Comparison of ENCODE assay signal across 8 cellular contexts in the genomic region with DNA sequence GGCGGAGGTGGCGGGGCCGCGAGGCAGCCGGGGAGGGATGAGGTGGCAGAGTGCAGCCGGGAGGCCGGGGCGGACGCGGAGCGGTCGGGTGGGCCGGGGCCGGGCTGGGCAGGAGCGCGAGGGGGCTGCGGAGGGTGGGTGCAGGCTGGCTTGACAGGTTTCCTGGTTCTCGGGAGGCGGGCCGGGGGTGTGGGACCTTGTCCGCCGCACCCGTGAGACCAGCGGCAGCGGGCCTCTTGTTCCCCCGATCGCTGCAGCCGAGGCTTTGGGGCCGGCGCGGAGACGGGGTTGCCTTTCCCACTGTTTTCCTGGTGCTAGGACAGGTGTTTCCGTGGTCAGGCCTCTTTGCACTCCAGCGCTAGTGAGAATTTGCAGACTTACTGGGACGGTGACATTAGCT. TPM values are rescaled to one million over a fixed set of nuclear protein-coding genes. Genes with fewer than 3 reads are reported as not detected.
A peak's percentile ranks its signal among the peaks of the same experiment; 100 is the strongest.
DNase-seq lines count a peak whose midpoint lies in the region; ATAC-seq and TF ChIP-seq lines count a peak whose summit lies in the region.
"Not testable (repeated sequence)": the region's sequence is repeated elsewhere in the genome, so short reads cannot be mapped to it uniquely, and the experiment has no call there.

No MANE protein-coding gene starts in this region.

- H4K8ac ChIP-seq in H9 (replicated peaks; ENCODE audit: insufficient read length, low read depth, low read length) = not testable (repeated sequence)

- H3K18ac ChIP-seq in H9 (ENCODE audit: insufficient read length, low read depth, low read length) = not testable (repeated sequence)

- not testable (repeated sequence) for H3K9me3 Mint-ChIP-seq in H9; activated naive CD8-positive, alpha-beta T cell treated with anti-CD3 and anti-CD28 coated beads, Interleukin-2, amount 10 ng/mL, durations not matched to agents 7 days and 5 days; natural killer cell; stimulated activated naive CD8-positive, alpha-beta T cell treated with anti-CD3 and anti-CD28 coated beads, Interleukin-15, Interleukin-2, amounts not matched to agents 100 ng/mL and 50 ng/mL, for 24 hours

- not testable (repeated sequence) for H4K20me1 ChIP-seq in DOHH2 (ENCODE audit: control insufficient read depth, insufficient read depth, low read depth, low read length); H9 (ENCODE audit: control insufficient read depth, insufficient read depth, insufficient read length)

- H2BK20ac ChIP-seq in H9 (ENCODE audit: low read depth, low read length, poor library complexity, severe bottlenecking) = not testable (repeated sequence)

- not testable (repeated sequence) for TF ChIP-seq POLR2A in gastroesophageal sphincter (IDR thresholded peaks at IDR 0.05)

- H3K9me3 ChIP-seq in DOHH2 (ENCODE audit: control insufficient read depth, insufficient read depth, low read length); H9 (ENCODE audit: control insufficient read depth, low read depth, low read length); KOPT-K1 (ENCODE audit: insufficient read depth, low read length, poor library complexity, severe bottlenecking); SK-N-MC (ENCODE audit: low read depth, low read length); gastroesophageal sphincter: not testable (repeated sequence)

- not testable (repeated sequence) for H2BK5ac ChIP-seq in H9 (ENCODE audit: insufficient read length, low read length)

- H2AK5ac ChIP-seq in H9 (ENCODE audit: insufficient read length, low read length) = not testable (repeated sequence)

- H2BK120ac ChIP-seq in H9 (ENCODE audit: low read depth, low read length, poor library complexity, severe bottlenecking) = not testable (repeated sequence)

- not testable (repeated sequence) for H2BK15ac ChIP-seq in H9 (ENCODE audit: low read depth, low read length)

- POLR2A ChIA-PET in activated naive CD8-positive, alpha-beta T cell treated with anti-CD3 and anti-CD28 coated beads, Interleukin-2, amount 10 ng/mL, durations not matched to agents 7 days and 5 days (lab: Charles Lee) = interaction anchor here (0.9 to 3.3 kb wide), 4 partner anchors 10 to 724 kb away, joined by 3 to 28 read pairs (median 6); a partner anchor contains a TSS

- H3K23me2 ChIP-seq in H9 (ENCODE audit: insufficient read length, low read depth, low read length, poor library complexity, severe bottlenecking) = not testable (repeated sequence)

- not testable (repeated sequence) for H3K4ac ChIP-seq in H9 (ENCODE audit: low read depth, low read length)

- H3K56ac ChIP-seq in H9 (ENCODE audit: insufficient read length, low read depth, low read length) = not testable (repeated sequence)

- H3K27ac ChIP-seq in DOHH2 (ENCODE audit: low read depth, low read length) (peak overlapping the region; percentile 20; the same call in 1 of the 2 replicates), KOPT-K1 (ENCODE audit: low read depth, low read length, poor library complexity, severe bottlenecking) (peak overlapping the region; percentile 76), gastroesophageal sphincter (peak overlapping the region; percentile 84 to 96 (median 90))
- H3K27ac ChIP-seq in H9 (ENCODE audit: insufficient read length, low read depth, low read length); SK-N-MC: not testable (repeated sequence)

- not testable (repeated sequence) for H2AFZ ChIP-seq in H9 (ENCODE audit: low read length)

- not testable (repeated sequence) for TF ChIP-seq EP300 in gastroesophageal sphincter (IDR thresholded peaks at IDR 0.05)

- H3K9ac ChIP-seq in H9 (ENCODE audit: extremely low read depth, insufficient read length, low read length) (peak overlapping the region; percentile 79), SK-N-MC (ENCODE audit: insufficient read length) (peak overlapping the region; percentile 69)

- H3K4me3 ChIP-seq in DOHH2 (ENCODE audit: low read length) (peak overlapping the region; percentile 87), SK-N-MC (peak overlapping the region; percentile 83), gastroesophageal sphincter (peak overlapping the region; percentile 83 to 88)

- not testable (repeated sequence) for H3F3A ChIP-seq in DOHH2 (ENCODE audit: control insufficient read depth, insufficient read depth)

- H3K4me3 Mint-ChIP-seq in H9 (peak overlapping the region; percentile 85 to 91), natural killer cell (peak overlapping the region; percentile 85)
- peak overlapping the region; percentile 85 for H3K4me3 Mint-ChIP-seq in activated naive CD8-positive, alpha-beta T cell treated with anti-CD3 and anti-CD28 coated beads, Interleukin-2, amount 10 ng/mL, durations not matched to agents 7 days and 5 days
- H3K4me3 Mint-ChIP-seq in stimulated activated naive CD8-positive, alpha-beta T cell treated with anti-CD3 and anti-CD28 coated beads, Interleukin-15, Interleukin-2, amounts not matched to agents 100 ng/mL and 50 ng/mL, for 24 hours = peak overlapping the region; percentile 89

- not testable (repeated sequence) for H3K36me3 ChIP-seq in DOHH2 (ENCODE audit: control insufficient read depth, low read length); KOPT-K1 (ENCODE audit: insufficient read depth, low read length); SK-N-MC (ENCODE audit: insufficient read depth, low read length); gastroesophageal sphincter

- H3K14ac ChIP-seq in H9 (ENCODE audit: insufficient read depth, low read length) = not testable (repeated sequence)

- H4K5ac ChIP-seq in H9 (ENCODE audit: insufficient read length, low read depth, low read length) = not testable (repeated sequence)

- not testable (repeated sequence) for H3K79me1 ChIP-seq in H9 (ENCODE audit: insufficient read depth, low read depth, low read length, poor library complexity, severe bottlenecking)

- H3T11ph ChIP-seq in H9 (ENCODE audit: low read length) = not testable (repeated sequence)

- TF ChIP-seq CTCF in DOHH2 (IDR thresholded peaks at IDR 0.05; ENCODE audit: low read depth, low read length, poor library complexity, severe bottlenecking); H9 (conservative IDR thresholded peaks at IDR 0.05); gastroesophageal sphincter (IDR thresholded peaks at IDR 0.05); natural killer cell (IDR thresholded peaks at IDR 0.05): not testable (repeated sequence)

- intact Hi-C loops in natural killer cell (cut with micrococcal nuclease) = loop anchor here (5.0 kb wide), 1 partner anchor 44 kb away; no protein-coding TSS in a partner anchor

- H4K91ac ChIP-seq in H9 (ENCODE audit: insufficient read length, low read depth, low read length) = not testable (repeated sequence)

- not testable (repeated sequence) for H2BK12ac ChIP-seq in H9 (ENCODE audit: insufficient read length, low read depth, low read length)

- H3K36me3 Mint-ChIP-seq in H9 (ENCODE audit: insufficient read depth in 1 of 3, low read depth in 3 of 3); activated naive CD8-positive, alpha-beta T cell treated with anti-CD3 and anti-CD28 coated beads, Interleukin-2, amount 10 ng/mL, durations not matched to agents 7 days and 5 days; natural killer cell; stimulated activated naive CD8-positive, alpha-beta T cell treated with anti-CD3 and anti-CD28 coated beads, Interleukin-15, Interleukin-2, amounts not matched to agents 100 ng/mL and 50 ng/mL, for 24 hours (ENCODE audit: low read depth): not testable (repeated sequence)

- no CpG with 5 or more reads among the region's 35 CpGs for WGBS in H9 (ENCODE audit: extremely low coverage, insufficient read length, low lambda C conversion rate)
- 0% methylated on average over 2 of the region's 35 CpGs; no CpG with 5 or more reads in 1 of the 2 donors for WGBS in gastroesophageal sphincter (ENCODE audit: low coverage in 1 of 2), 2 donors

- H3K4me2 ChIP-seq in DOHH2 (ENCODE audit: low read length) = peak overlapping the region; percentile 72
- peak overlapping the region; percentile 95 for H3K4me2 ChIP-seq in H9 (ENCODE audit: insufficient read depth, insufficient read length, low read length)

- H3K4me1 Mint-ChIP-seq in H9 (peaks cover 22 to 26% of the 10 kb centered on the region in 2 experiments), natural killer cell (peaks cover 6 to 11% of the 10 kb centered on the region in 2 donors)
- peaks cover 13% of the 10 kb centered on the region for H3K4me1 Mint-ChIP-seq in activated naive CD8-positive, alpha-beta T cell treated with anti-CD3 and anti-CD28 coated beads, Interleukin-2, amount 10 ng/mL, durations not matched to agents 7 days and 5 days
- H3K4me1 Mint-ChIP-seq in stimulated activated naive CD8-positive, alpha-beta T cell treated with anti-CD3 and anti-CD28 coated beads, Interleukin-15, Interleukin-2, amounts not matched to agents 100 ng/mL and 50 ng/mL, for 24 hours (ENCODE audit: low read depth) = peaks cover 21% of the 10 kb centered on the region

- H3K9me2 ChIP-seq in DOHH2 (replicated peaks; ENCODE audit: control insufficient read depth, low read length) = not testable (repeated sequence)

- H3K23ac ChIP-seq in H9 (ENCODE audit: insufficient read length, low read depth, low read length) = not testable (repeated sequence)

- H3K27me3 ChIP-seq in DOHH2 (ENCODE audit: control insufficient read depth, low read length); H9 (ENCODE audit: insufficient read depth, low read length); gastroesophageal sphincter: not testable (repeated sequence)

- peaks cover 43% of the 10 kb centered on the region for H3K79me2 ChIP-seq in DOHH2 (ENCODE audit: control insufficient read depth, low read length)
- not testable (repeated sequence) for H3K79me2 ChIP-seq in H9 (ENCODE audit: insufficient read depth, low read length)

- H3K27me3 Mint-ChIP-seq in H9 (ENCODE audit: low read depth); activated naive CD8-positive, alpha-beta T cell treated with anti-CD3 and anti-CD28 coated beads, Interleukin-2, amount 10 ng/mL, durations not matched to agents 7 days and 5 days; natural killer cell (ENCODE audit: low read depth in 2 of 2); stimulated activated naive CD8-positive, alpha-beta T cell treated with anti-CD3 and anti-CD28 coated beads, Interleukin-15, Interleukin-2, amounts not matched to agents 100 ng/mL and 50 ng/mL, for 24 hours: not testable (repeated sequence)

- ATAC-seq in activated naive CD8-positive, alpha-beta T cell treated with anti-CD3 and anti-CD28 coated beads, Interleukin-2, amount 10 ng/mL, durations not matched to agents 7 days and 5 days (ENCODE audit: low read depth) = peak; percentile 21
- not testable (repeated sequence) for ATAC-seq in gastroesophageal sphincter
- ATAC-seq in natural killer cell = peak in 1 of 3 donors; percentile 9

- peak overlapping the region; percentile 75 to 93 (median 76); a peak in 5 of 7 replicates for H3K27ac Mint-ChIP-seq in H9
- peak overlapping the region; percentile 71 for H3K27ac Mint-ChIP-seq in activated naive CD8-positive, alpha-beta T cell treated with anti-CD3 and anti-CD28 coated beads, Interleukin-2, amount 10 ng/mL, durations not matched to agents 7 days and 5 days
- H3K27ac Mint-ChIP-seq in natural killer cell = peak overlapping the region; percentile 47 to 67
- H3K27ac Mint-ChIP-seq in stimulated activated naive CD8-positive, alpha-beta T cell treated with anti-CD3 and anti-CD28 coated beads, Interleukin-15, Interleukin-2, amounts not matched to agents 100 ng/mL and 50 ng/mL, for 24 hours = not testable (repeated sequence)

- H3K4me1 ChIP-seq in DOHH2 (ENCODE audit: control insufficient read depth, low read length) (peaks cover 24% of the 10 kb centered on the region), gastroesophageal sphincter (peaks cover 0 to 28% (median 0%) of the 10 kb centered on the region in 3 donors)
- H3K4me1 ChIP-seq in H9 (ENCODE audit: insufficient read depth, low read length) = not testable (repeated sequence)

- DNase-seq in H9 = peak; percentile 43
- DNase-seq in SK-N-MC (ENCODE audit: low read depth, low spot score); natural killer cell: not testable (repeated sequence)
- DNase-seq in activated naive CD8-positive, alpha-beta T cell treated with anti-CD3 and anti-CD28 coated beads, Interleukin-2, amount 10 ng/mL, durations not matched to agents 7 days and 5 days = peak; percentile 58

RNA-seq across cellular contexts. Expression of a gene that starts 32.3 kb away (rescaled TPM):
- total RNA-seq in H9 (2021) (13.9 and 16.5 TPM in 2 replicates), gastroesophageal sphincter (10 to 100 TPM in 2 of 4 donors, 1 to 10 TPM in 2; 5.6 to 17.7 (median 9.4) TPM), natural killer cell (10 to 100 TPM; 26.3 to 35.1 (median 34.2) TPM)
- total RNA-seq in activated naive CD8-positive, alpha-beta T cell treated with anti-CD3 and anti-CD28 coated beads, Interleukin-2, amount 10 ng/mL, durations not matched to agents 7 days and 5 days = 10 to 100 TPM; 16.9 to 17.3 TPM

RNA-seq across cellular contexts. Expression of a gene that starts 47.9 kb away (rescaled TPM):
- total RNA-seq in H9 (2021) = 11.6 and 13.6 TPM in 2 replicates
- total RNA-seq in activated naive CD8-positive, alpha-beta T cell treated with anti-CD3 and anti-CD28 coated beads, Interleukin-2, amount 10 ng/mL, durations not matched to agents 7 days and 5 days = 1 to 10 TPM; 7.2 to 7.7 TPM
- 1 to 10 TPM; 1.9 to 8.4 (median 4.4) TPM for total RNA-seq in gastroesophageal sphincter
- total RNA-seq in natural killer cell = 10 to 100 TPM in 1 of 3 donors, 1 to 10 TPM in 2; 5.2 to 12.7 (median 6.6) TPM
